ENCODE assay signal across 14 cellular contexts in the genomic region with DNA sequence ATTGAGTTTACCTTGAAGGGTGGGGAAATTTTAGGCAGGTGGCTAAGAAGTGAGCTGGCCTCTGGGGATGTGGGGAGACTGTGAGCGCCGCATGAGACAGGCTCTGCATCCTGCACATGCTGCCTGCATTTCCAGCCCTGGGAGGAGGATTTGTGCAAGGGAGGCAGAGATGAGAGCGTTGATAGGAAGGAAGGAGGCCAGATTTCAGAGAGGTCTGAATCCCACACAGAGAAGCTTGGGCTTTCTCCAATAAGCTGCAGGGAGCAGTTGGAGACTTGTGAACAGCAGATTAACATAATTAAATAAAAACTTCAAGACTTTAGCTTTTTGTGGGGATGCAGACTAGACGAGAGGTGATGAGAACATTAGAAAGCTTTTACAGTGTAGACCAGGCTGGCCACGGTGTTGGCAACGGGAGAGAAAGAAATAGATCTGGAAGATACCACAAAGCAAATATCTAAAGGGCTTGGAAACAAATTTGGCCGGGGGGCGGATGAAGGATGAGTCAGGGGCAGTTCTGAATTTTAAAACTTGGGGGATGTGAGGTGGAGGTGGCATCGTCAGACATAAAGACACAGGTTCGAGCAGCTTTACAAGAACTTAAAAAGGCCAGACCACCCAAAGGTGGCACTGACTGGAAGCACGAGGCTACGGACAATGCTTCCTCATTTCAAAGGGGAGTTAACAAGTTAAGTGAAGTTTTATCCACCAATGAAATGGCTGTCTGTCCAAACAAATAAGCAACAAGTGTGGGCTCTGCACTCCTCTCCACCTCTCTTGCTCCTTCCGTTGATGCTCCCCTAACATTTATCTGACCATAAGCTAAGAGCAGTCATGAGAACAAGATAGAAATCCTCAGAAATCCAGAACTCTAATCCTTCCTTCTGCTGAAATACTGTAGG. TPM values are rescaled to one million over a fixed set of nuclear protein-coding genes. Genes with fewer than 3 reads are reported as not detected.
DNase-seq lines count a peak whose midpoint lies in the region; ATAC-seq, FAIRE-seq and TF ChIP-seq lines count a peak whose summit lies in the region.
"Had no signal": no experiment of that assay in that cellular context is flagged by ENCODE, and none has a peak within 500 bp of the region (broad histone marks: within the 10 kb centered on the region; RNA-seq: fewer than 3 reads in every experiment).

No MANE protein-coding gene starts in this region.

- no peak for ATAC-seq in HG02678 (IDR thresholded peaks at IDR 0.05; ENCODE audit: unreplicated experiment)
- ATAC-seq: left colon had no signal

- 68 to 78% methylated on average over 9 to 13 of the region's 13 CpGs for WGBS in endodermal cell (ENCODE audit: insufficient coverage in 1 of 2, insufficient read length in 1 of 2), 2 experiments

- H3K9me3 ChIP-seq in endodermal cell (ENCODE audit: control insufficient read depth, low read length) = no peaks in the 10 kb centered on the region
- H3K9me3 ChIP-seq: prostate gland, transverse colon had no signal

- no peak overlapping the region for H3K4me3 Mint-ChIP-seq in activated naive CD4-positive, alpha-beta T cell treated with anti-CD3 and anti-CD28 coated beads, Interleukin-2, amount 10 ng/mL, durations not matched to agents 7 days and 5 days
- no peak overlapping the region for H3K4me3 Mint-ChIP-seq in endodermal cell

- H3K4me1 Mint-ChIP-seq in activated naive CD4-positive, alpha-beta T cell treated with anti-CD3 and anti-CD28 coated beads, Interleukin-2, amount 10 ng/mL, durations not matched to agents 7 days and 5 days = peaks cover 36% of the 10 kb centered on the region
- H3K4me1 Mint-ChIP-seq in endodermal cell = peaks cover 53% of the 10 kb centered on the region

- H3K9ac ChIP-seq in endodermal cell (ENCODE audit: extremely low read depth, low read length, poor library complexity, severe bottlenecking) = no peak overlapping the region

- CTCF ChIA-PET in activated naive CD4-positive, alpha-beta T cell treated with anti-CD3 and anti-CD28 coated beads, Interleukin-2, amount 10 ng/mL, durations not matched to agents 7 days and 5 days (lab: Charles Lee) = interaction anchor here (1.0 to 3.9 kb wide), 6 partner anchors 30 to 346 kb away, joined by 3 to 22 read pairs (median 4); no protein-coding TSS in a partner anchor

- peak overlapping the region; percentile 58 for H3K27ac Mint-ChIP-seq in activated naive CD4-positive, alpha-beta T cell treated with anti-CD3 and anti-CD28 coated beads, Interleukin-2, amount 10 ng/mL, durations not matched to agents 7 days and 5 days
- no peak overlapping the region for H3K27ac Mint-ChIP-seq in endodermal cell

- H3K9me3 Mint-ChIP-seq in activated naive CD4-positive, alpha-beta T cell treated with anti-CD3 and anti-CD28 coated beads, Interleukin-2, amount 10 ng/mL, durations not matched to agents 7 days and 5 days = no peaks in the 10 kb centered on the region
- H3K9me3 Mint-ChIP-seq in endodermal cell = no peaks in the 10 kb centered on the region

- H3K27me3 ChIP-seq in endodermal cell (ENCODE audit: control insufficient read depth, insufficient read depth, low read length, poor library complexity, severe bottlenecking) = peaks cover 43% of the 10 kb centered on the region
- H3K27me3 ChIP-seq: foreskin keratinocyte, transverse colon had no signal

- peak; percentile 27 for FAIRE-seq in urothelium cell line (lab: Jason Lieb, UNC)

- H3K27ac ChIP-seq in endodermal cell (ENCODE audit: low read depth, low read length) = no peak overlapping the region
- H3K27ac ChIP-seq: foreskin keratinocyte, transverse colon had no signal

- no peak for TF ChIP-seq CTCF in choroid plexus epithelial cell (conservative IDR thresholded peaks at IDR 0.05; ENCODE audit: low read depth, low read length)
- no peak for TF ChIP-seq CTCF in endodermal cell (conservative IDR thresholded peaks at IDR 0.05)

- H3K36me3 Mint-ChIP-seq in activated naive CD4-positive, alpha-beta T cell treated with anti-CD3 and anti-CD28 coated beads, Interleukin-2, amount 10 ng/mL, durations not matched to agents 7 days and 5 days = peaks cover 13% of the 10 kb centered on the region
- H3K36me3 Mint-ChIP-seq in endodermal cell (ENCODE audit: low read depth) = no peaks in the 10 kb centered on the region

- peaks cover 4% of the 10 kb centered on the region for H3K27me3 Mint-ChIP-seq in activated naive CD4-positive, alpha-beta T cell treated with anti-CD3 and anti-CD28 coated beads, Interleukin-2, amount 10 ng/mL, durations not matched to agents 7 days and 5 days
- peaks cover 57% of the 10 kb centered on the region for H3K27me3 Mint-ChIP-seq in endodermal cell (ENCODE audit: insufficient read depth)

- H3K36me3 ChIP-seq in endodermal cell (ENCODE audit: control insufficient read depth, insufficient read depth, low read length) = no peaks in the 10 kb centered on the region
- H3K36me3 ChIP-seq: prostate gland, transverse colon had no signal

- peaks cover 29% of the 10 kb centered on the region for H3K4me1 ChIP-seq in endodermal cell (ENCODE audit: control insufficient read depth, insufficient read depth, low read length)

- no peak for DNase-seq in activated naive CD4-positive, alpha-beta T cell treated with anti-CD3 and anti-CD28 coated beads, Interleukin-2, amount 10 ng/mL, durations not matched to agents 7 days and 5 days
- no peak for DNase-seq in activated naive CD4-positive, alpha-beta T cell treated with anti-CD3 and anti-CD28 coated beads, Interleukin-2, amount 50 U/mL, for 16 hours
- peak; percentile 77 for DNase-seq in RPMI7951 (ENCODE audit: low read depth)
- DNase-seq in choroid plexus epithelial cell (ENCODE audit: low read depth) = peak; percentile 20
- DNase-seq in urothelium cell line (ENCODE audit: low spot score) = peak; percentile 45
- no peak for DNase-seq in NCI-H1694 treated with DMSO at 0.1 percent for 48 hours (lab: John Stamatoyannopoulos, UW)
- DNase-seq in endodermal cell = no peak
- DNase-seq: central memory CD4-positive, alpha-beta T cell; left colon; NCI-H2107; transverse colon had no signal

- H3K4me3 ChIP-seq in choroid plexus epithelial cell (ENCODE audit: low read depth, low read length) (no peak overlapping the region), endodermal cell (ENCODE audit: low read length) (no peak overlapping the region)
- H3K4me3 ChIP-seq: prostate gland, transverse colon had no signal

RNA-seq across cellular contexts. Expression of gene HIVEP3, which starts 57.0 kb away (rescaled TPM):
- total RNA-seq in RPMI7951 (2014; rRNA removed; shearing (Covaris generic)) = 4.1 and 5.4 TPM in 2 replicates
- total RNA-seq in endodermal cell = under 1 TPM; 0.13 to 0.99 TPM
- polyA plus RNA-seq in endodermal cell (2013, experiment 1 of 2) = 0.82 TPM
- polyA plus RNA-seq in endodermal cell (2013, experiment 2 of 2) = 1.1 TPM

Comparison
In these comparisons a context has a peak if more than half of its experiments do, and no peak if none do; other contexts are left out.
1. DNase-seq: peak in RPMI7951 (single experiment), choroid plexus epithelial cell (single experiment) and urothelium cell line (single experiment); none in activated naive CD4-positive, alpha-beta T cell treated with anti-CD3 and anti-CD28 coated beads, Interleukin-2, amount 10 ng/mL, durations not matched to agents 7 days and 5 days (single experiment), activated naive CD4-positive, alpha-beta T cell treated with anti-CD3 and anti-CD28 coated beads, Interleukin-2, amount 50 U/mL, for 16 hours (single experiment), NCI-H1694 treated with DMSO at 0.1 percent for 48 hours (single experiment) and endodermal cell (single experiment).